Comparison of ENCODE assay signal across 28 cellular contexts in genomic region chr9:134938346-134939079, GRCh38. TPM values are rescaled to one million over a fixed set of nuclear protein-coding genes. Genes with fewer than 3 reads are reported as not detected.
DNase-seq lines count a peak whose midpoint lies in the region; ATAC-seq, FAIRE-seq and TF ChIP-seq lines count a peak whose summit lies in the region.
"Had no signal": no experiment of that assay in that cellular context is flagged by ENCODE, and none has a peak within 500 bp of the region (broad histone marks: within the 10 kb centered on the region; RNA-seq: fewer than 3 reads in every experiment).

No MANE protein-coding gene starts in this region.

- H2AFZ ChIP-seq in OCI-LY3 (ENCODE audit: low read depth, low read length) (no peak overlapping the region), H1 (ENCODE audit: low read length) (no peak overlapping the region)
- H2AFZ ChIP-seq: GM23338 had no signal

- CTCF ChIA-PET in H1 (lab: Charles Lee; ENCODE audit: partially characterized antibody), result interaction anchor here (0.8 to 2.1 kb wide), 4 partner anchors 99 to 249 kb away, joined by 3 to 4 read pairs (median 4); no protein-coding TSS in a partner anchor

- H3K79me1 ChIP-seq in H1 (ENCODE audit: low read depth, low read length), result no peaks in the 10 kb centered on the region

- no peak overlapping the region for H3K18ac ChIP-seq in H1 (ENCODE audit: extremely low read depth, low read length)

- no peak overlapping the region for H3K56ac ChIP-seq in H1 (replicated peaks; ENCODE audit: insufficient read length, low read depth, low read length)

- DNase-seq in Right ventricle myocardium inferior (ENCODE audit: missing footprints), result peak; percentile 65
- no peak for DNase-seq in Right ventricle myocardium superior
- DNase-seq in H1 (ENCODE audit: low read depth in 1 of 2, low spot score in 2 of 2), result no peak
- peak; percentile 75 for DNase-seq in posterior vena cava (ENCODE audit: low spot score)
- DNase-seq in EL, result no peak
- DNase-seq in COLO829 (ENCODE audit: low spot score), result no peak
- DNase-seq: 8988T; ACHN; BE2C; DMS153; DND-41; HCEC 1CT; KG1; MG63; NCI-H1105 treated with DMSO at 0.1 percent for 48 hours; NCI-H146; NCI-H1930; NCI-H2107; NCI-H446 treated with DMSO at 0.1 percent for 48 hours; NCI-H526; NCI-H82; NK-92 treated with Interleukin-12 subunit alpha and Interleukin-12 subunit beta, amount 100 ng/mL, for 24 hours; SJCRH30 had no signal

- intact Hi-C loops in Right ventricle myocardium inferior (cut with DNase I), result no loop called here
- intact Hi-C loops in Right ventricle myocardium superior (cut with DNase I), result no loop called here
- intact Hi-C loops in posterior vena cava (cut with DNase I), result no loop called here

- TF ChIP-seq CTCF in OCI-LY3 (IDR thresholded peaks at IDR 0.05; ENCODE audit: low read depth, low read length) (no peak), H1 (IDR thresholded peaks at IDR 0.05; ENCODE audit: control extremely low read depth in 1 of 3, insufficient read depth in 1 of 3, low read depth in 1 of 3, low read length in 3 of 3) (no peak)

- no peak for TF ChIP-seq POLR2A in H1 (IDR thresholded peaks at IDR 0.05; ENCODE audit: control extremely low read depth in 1 of 2, low read depth in 2 of 2, low read length in 2 of 2)

- no peak for FAIRE-seq in H1 (lab: Jason Lieb, UNC)

- H4K20me1 ChIP-seq in OCI-LY3 (ENCODE audit: insufficient read depth, low read length), result no peaks in the 10 kb centered on the region
- no peaks in the 10 kb centered on the region for H4K20me1 ChIP-seq in H1 (replicated peaks in 1 of 2; ENCODE audit: control insufficient read depth in 1 of 2, insufficient read depth in 2 of 2, low read length in 2 of 2)

- no peak overlapping the region for H2BK20ac ChIP-seq in H1 (ENCODE audit: low read length)

- H2BK15ac ChIP-seq in H1 (ENCODE audit: low read length), result no peak overlapping the region

- H2BK120ac ChIP-seq in H1 (replicated peaks; ENCODE audit: low read depth, low read length), result no peak overlapping the region

- H3K27ac ChIP-seq in OCI-LY3 (ENCODE audit: low read length) (no peak overlapping the region), H1 (ENCODE audit: low read depth, low read length) (no peak overlapping the region; the same call in 1 of the 2 replicates)
- H3K27ac ChIP-seq: Peyer's patch, SJCRH30 had no signal

- no peaks in the 10 kb centered on the region for H3K23me2 ChIP-seq in H1 (ENCODE audit: low read depth, low read length)

- H3K27me3 ChIP-seq in OCI-LY3 (ENCODE audit: low read depth, low read length), result no peaks in the 10 kb centered on the region
- no peaks in the 10 kb centered on the region for H3K27me3 ChIP-seq in H1 (replicated peaks in 1 of 4; ENCODE audit: control insufficient read depth in 3 of 4, extremely low read depth in 1 of 4, insufficient read depth in 3 of 4, low read length in 3 of 4)
- H3K27me3 ChIP-seq: BE2C, MG63, Peyer's patch had no signal

- H3K4me3 ChIP-seq in OCI-LY3 (ENCODE audit: low read length) (no peak overlapping the region), H1 (ENCODE audit: extremely low read depth in 1 of 4, insufficient read depth in 2 of 4, low read depth in 3 of 4, low read length in 4 of 4) (no peak overlapping the region)
- H3K4me3 ChIP-seq: GM23338, MG63, Peyer's patch, SJCRH30 had no signal

- H2BK5ac ChIP-seq in H1 (ENCODE audit: low read depth, low read length), result no peak overlapping the region

- H3K79me2 ChIP-seq in OCI-LY3 (ENCODE audit: low read length) (peaks cover 16% of the 10 kb centered on the region; the same call in 1 of the 2 replicates), H1 (ENCODE audit: control insufficient read depth in 1 of 2, insufficient read depth in 2 of 2, low read length in 2 of 2) (no peaks in the 10 kb centered on the region)

- no peak overlapping the region for H3K4ac ChIP-seq in H1 (replicated peaks; ENCODE audit: insufficient read length, low read depth, low read length)

- H3K23ac ChIP-seq in H1 (ENCODE audit: insufficient read length), result no peak overlapping the region

- peak overlapping the region; percentile 36; the same call in 1 of the 2 replicates for H4K8ac ChIP-seq in H1 (ENCODE audit: extremely low read depth, insufficient read depth, low read length)

- H2AK5ac ChIP-seq in H1 (ENCODE audit: low read depth, low read length), result no peak overlapping the region

- H3K9me3 ChIP-seq in OCI-LY3 (ENCODE audit: insufficient read depth, low read length) (no peaks in the 10 kb centered on the region), H1 (ENCODE audit: insufficient read depth in 2 of 2, low read depth in 1 of 2, low read length in 1 of 2) (no peaks in the 10 kb centered on the region)
- H3K9me3 ChIP-seq: BE2C, MG63, Peyer's patch, SJCRH30 had no signal

- H4K91ac ChIP-seq in H1 (replicated peaks; ENCODE audit: insufficient read length, low read length), result peak overlapping the region; percentile 37

- peak overlapping the region; percentile 75; the same call in 1 of the 2 replicates for H3K9ac ChIP-seq in OCI-LY3 (ENCODE audit: low read length)
- H3K9ac ChIP-seq in H1 (replicated peaks in 1 of 4; ENCODE audit: extremely low read depth in 1 of 4, low read depth in 3 of 4, low read length in 3 of 4), result no peak overlapping the region

- H3K4me2 ChIP-seq in OCI-LY3 (ENCODE audit: low read length) (peak overlapping the region; percentile 92; the same call in 1 of the 2 replicates), H1 (ENCODE audit: insufficient read depth in 1 of 2, low read depth in 2 of 2, low read length in 2 of 2) (no peak overlapping the region)
- H3K4me2 ChIP-seq: GM23338 had no signal

- H3K36me3 ChIP-seq in OCI-LY3 (replicated peaks; ENCODE audit: low read depth, low read length) (peaks cover 10% of the 10 kb centered on the region), H1 (ENCODE audit: control insufficient read depth in 2 of 4, insufficient read depth in 4 of 4, low read length in 3 of 4) (no peaks in the 10 kb centered on the region)
- H3K36me3 ChIP-seq: BE2C, MG63, Peyer's patch, SJCRH30 had no signal

- no peak overlapping the region for H4K5ac ChIP-seq in H1 (ENCODE audit: insufficient read length, low read depth, low read length)

- TF ChIP-seq EP300 in H1 (IDR thresholded peaks at IDR 0.05; ENCODE audit: borderline replicate concordance in 1 of 2, low read depth in 2 of 2, low read length in 2 of 2), result no peak

- 92% methylated on average over 21 of the region's 21 CpGs; no CpG with 5 or more reads in 1 of the 2 experiments for WGBS in H1 (ENCODE audit: extremely low coverage in 1 of 2, insufficient coverage in 1 of 2, insufficient read length in 1 of 2, insufficient replicate concordance in 2 of 2, low coverage in 1 of 2, low lambda C conversion rate in 2 of 2, missing lambda C conversion rate in 1 of 2), 2 experiments

- H3K4me1 ChIP-seq in OCI-LY3 (ENCODE audit: low read length), result peaks cover 50% of the 10 kb centered on the region
- peaks cover 0 to 7% (median 3%) of the 10 kb centered on the region in 4 experiments; a peak in 4 of 7 replicates for H3K4me1 ChIP-seq in H1 (replicated peaks in 1 of 4; ENCODE audit: control insufficient read depth in 3 of 4, insufficient read depth in 4 of 4, low read length in 3 of 4)
- H3K4me1 ChIP-seq: Peyer's patch, SJCRH30 had no signal

- POLR2A ChIA-PET in H1 (lab: Charles Lee; ENCODE audit: partially characterized antibody), result no interaction called here

- ATAC-seq in Right ventricle myocardium inferior (no peak), Right ventricle myocardium superior (ENCODE audit: poor library complexity) (no peak), HG02981 (IDR thresholded peaks at IDR 0.05; ENCODE audit: unreplicated experiment) (no peak)
- ATAC-seq: GM23338 had no signal

- H3K14ac ChIP-seq in H1 (ENCODE audit: insufficient read length), result peak overlapping the region; percentile 32

- no peak for TF ChIP-seq RAD21 in H1 (IDR thresholded peaks at IDR 0.05 in 1 of 2, conservative IDR thresholded peaks at IDR 0.05 in 1 of 2; ENCODE audit: low read depth in 2 of 2, low read length in 2 of 2)

- H2BK12ac ChIP-seq in H1 (ENCODE audit: low read depth, low read length), result no peak overlapping the region; the same call in 1 of the 2 replicates

TF ChIP-seq in H1, 55 proteins besides CTCF, POLR2A, EP300 and RAD21 (continues in another document):
- TF ChIP-seq TCF12 (IDR thresholded peaks at IDR 0.05; ENCODE audit: low read depth, low read length) (no peak), KDM5A (IDR thresholded peaks at IDR 0.05; ENCODE audit: low read length) (no peak), RNF2 (IDR thresholded peaks at IDR 0.05; ENCODE audit: borderline replicate concordance, low read depth, low read length, missing control alignments, poor library complexity, severe bottlenecking) (no peak), USF2 (IDR thresholded peaks at IDR 0.05; ENCODE audit: low read length) (no peak)

RNA-seq across cellular contexts. Expression of gene FCN1, which starts 20.8 kb away (rescaled TPM):
- 5.7 TPM for total RNA-seq in Right ventricle myocardium inferior
- 4.0 TPM for total RNA-seq in Right ventricle myocardium superior
- not detected in 2 replicates for total RNA-seq in H1 (2021; fragmentation: NEBNext Ultra II Directional; extraction: Animal tissue kit (Norgen Biotek cat#: 25700))
- not detected in 2 replicates for polyA plus RNA-seq in H1 (2011; rRNA removed)
- polyA plus RNA-seq in H1 (2011; cell fraction: cytosol; rRNA removed), result not detected
- not detected for polyA plus RNA-seq in H1 (2011; cell fraction: nucleus; rRNA removed)
- polyA plus RNA-seq in H1 (2012, experiment 1 of 2), result not detected in 4 replicates
- not detected for polyA plus RNA-seq in H1 (2012, experiment 2 of 2)
- polyA plus RNA-seq in H1 (2013, experiment 1 of 2), result not detected
- polyA plus RNA-seq in H1 (2013, experiment 2 of 2), result not detected
- not detected in 2 replicates for polyA minus RNA-seq in H1 (2011; rRNA and poly(A)+ RNA removed)
- polyA minus RNA-seq in H1 (2011; cell fraction: cytosol; rRNA and poly(A)+ RNA removed), result not detected
- polyA minus RNA-seq in H1 (2011; cell fraction: nucleus; rRNA and poly(A)+ RNA removed), result not detected
- 10 to 100 TPM in 1 of 2 donors, 1 to 10 TPM in 1; 7.1 to 16.5 TPM for total RNA-seq in posterior vena cava
- total RNA-seq: G401, GM23338, SJCRH30 had no signal
- polyA plus RNA-seq: GM23338 had no signal

RNA-seq across cellular contexts. Expression of gene FCN2, which starts 57.9 kb away (rescaled TPM):
- total RNA-seq in Right ventricle myocardium inferior (not detected), Right ventricle myocardium superior (0.30 TPM), posterior vena cava (not detected)
- total RNA-seq in H1 (2021; fragmentation: NEBNext Ultra II Directional; extraction: Animal tissue kit (Norgen Biotek cat#: 25700)), result not detected in 2 replicates
- not detected in 2 replicates for polyA plus RNA-seq in H1 (2011; rRNA removed)
- not detected for polyA plus RNA-seq in H1 (2011; cell fraction: cytosol; rRNA removed)
- not detected for polyA plus RNA-seq in H1 (2011; cell fraction: nucleus; rRNA removed)
- not detected in 4 replicates for polyA plus RNA-seq in H1 (2012, experiment 1 of 2)
- polyA plus RNA-seq in H1 (2012, experiment 2 of 2), result not detected
- polyA plus RNA-seq in H1 (2013, experiment 1 of 2), result not detected
- polyA plus RNA-seq in H1 (2013, experiment 2 of 2), result not detected
- not detected in 2 replicates for polyA minus RNA-seq in H1 (2011; rRNA and poly(A)+ RNA removed)
- polyA minus RNA-seq in H1 (2011; cell fraction: cytosol; rRNA and poly(A)+ RNA removed), result not detected
- not detected for polyA minus RNA-seq in H1 (2011; cell fraction: nucleus; rRNA and poly(A)+ RNA removed)
- total RNA-seq: G401, GM23338, Peyer's patch, SJCRH30 had no signal
- polyA plus RNA-seq: GM23338 had no signal

Comparison
In these comparisons a context has a peak if more than half of its experiments do, and no peak if none do; other contexts are left out.
1. DNase-seq: peak in Right ventricle myocardium inferior (single experiment) and posterior vena cava (single experiment); none in Right ventricle myocardium superior (single experiment), H1 (0 of 2), EL (single experiment) and COLO829 (single experiment).